In genomic region chr11:80669620-80670019, GRCh38 we compare ENCODE assay signal across 24 cellular contexts.
"Had no signal": no experiment of that assay in that cellular context is flagged by ENCODE, and none has a peak within 500 bp of the region (broad histone marks: within the 10 kb centered on the region; RNA-seq: fewer than 3 reads in every experiment).

No MANE protein-coding gene starts in this region.

- H3K27me3 ChIP-seq: colonic mucosa, dorsolateral prefrontal cortex, esophagus muscularis mucosa, esophagus squamous epithelium, foreskin keratinocyte, gastrocnemius medialis, gastroesophageal sphincter, heart left ventricle, heart right ventricle had no signal

- H3K36me3 ChIP-seq: colonic mucosa, esophagus muscularis mucosa, esophagus squamous epithelium, gastrocnemius medialis, gastroesophageal sphincter, heart left ventricle, heart right ventricle had no signal

- H3K9me3 ChIP-seq: colonic mucosa, esophagus muscularis mucosa, esophagus squamous epithelium, gastrocnemius medialis, gastroesophageal sphincter had no signal

- DNase-seq: colonic mucosa; cortex of kidney; dermis blood vessel endothelial cell; dorsolateral prefrontal cortex; effector CD4-positive, alpha-beta T cell; effector CD8-positive, alpha-beta T cell; effector memory CD4-positive, alpha-beta T cell; effector memory CD8-positive, alpha-beta T cell; endodermal cell; erythroblast; esophagus squamous epithelium; foreskin fibroblast; foreskin keratinocyte; foreskin melanocyte; gastrocnemius medialis; glutamatergic neuron; head of caudate nucleus; heart left ventricle; heart right ventricle had no signal

- ATAC-seq: effector memory CD8-positive, alpha-beta T cell; esophagus mucosa; foreskin keratinocyte; gastrocnemius medialis; gastroesophageal sphincter; heart left ventricle; heart right ventricle had no signal

- H3K27ac ChIP-seq: colonic mucosa, coronary artery, dorsolateral prefrontal cortex, epithelial cell of prostate, esophagus muscularis mucosa, esophagus squamous epithelium, foreskin keratinocyte, gastrocnemius medialis, gastroesophageal sphincter, heart left ventricle, heart right ventricle had no signal

- H3K4me1 ChIP-seq: colonic mucosa, esophagus muscularis mucosa, esophagus squamous epithelium, foreskin keratinocyte, gastrocnemius medialis, gastroesophageal sphincter, heart left ventricle, heart right ventricle had no signal

- H3K4me3 ChIP-seq: colonic mucosa, coronary artery, dorsolateral prefrontal cortex, esophagus muscularis mucosa, esophagus squamous epithelium, gastrocnemius medialis, gastroesophageal sphincter, heart left ventricle, heart right ventricle had no signal
